In genomic region chr4:26197018-26197779, GRCh38 we compare ENCODE assay signal across 8 cellular contexts.
DNase-seq lines count a peak whose midpoint lies in the region; ATAC-seq, FAIRE-seq and TF ChIP-seq lines count a peak whose summit lies in the region.
"Had no signal": no experiment of that assay in that cellular context is flagged by ENCODE, and none has a peak within 500 bp of the region (broad histone marks: within the 10 kb centered on the region; RNA-seq: fewer than 3 reads in every experiment).

No MANE protein-coding gene starts in this region.

- H3K36me3 ChIP-seq in astrocyte (ENCODE audit: insufficient read depth, low read length) = no peaks in the 10 kb centered on the region
- H3K36me3 ChIP-seq in mesendoderm (ENCODE audit: control insufficient read depth, insufficient read depth, low read length) = no peaks in the 10 kb centered on the region

- no peak overlapping the region for H2AK5ac ChIP-seq in mesendoderm (ENCODE audit: low read length)

- H3K27me3 Mint-ChIP-seq in T-cell (no peaks in the 10 kb centered on the region), astrocyte (ENCODE audit: low read depth, unreplicated experiment) (peaks cover 19% of the 10 kb centered on the region)

- H3K9ac ChIP-seq in astrocyte (ENCODE audit: low read length) (no peak overlapping the region), mesendoderm (ENCODE audit: low read length) (no peak overlapping the region)

- FAIRE-seq in astrocyte (lab: Jason Lieb, UNC) = peak; percentile 98
- FAIRE-seq: endothelial cell of umbilical vein had no signal

- TF ChIP-seq CTCF in astrocyte (IDR thresholded peaks at IDR 0.05; ENCODE audit: insufficient read depth, low read depth, low read length) = no peak

- H3K18ac ChIP-seq in mesendoderm (ENCODE audit: low read length) = no peak overlapping the region

- H2BK15ac ChIP-seq in mesendoderm (replicated peaks; ENCODE audit: low read depth) = no peak overlapping the region

- H3K4me2 ChIP-seq in astrocyte (ENCODE audit: low read length) (peak overlapping the region; percentile 58), mesendoderm (ENCODE audit: low read length) (no peak overlapping the region)

- H3K56ac ChIP-seq in mesendoderm (ENCODE audit: low read length) = no peak overlapping the region

- no peak overlapping the region for H3K4ac ChIP-seq in mesendoderm (ENCODE audit: low read depth, low read length)

- no peak overlapping the region for H2AFZ ChIP-seq in astrocyte (ENCODE audit: low read depth, low read length)

- H3K4me1 ChIP-seq in astrocyte (ENCODE audit: insufficient read depth, low read length) (peaks cover 17% of the 10 kb centered on the region), mesendoderm (ENCODE audit: control insufficient read depth, low read depth, low read length) (no peaks in the 10 kb centered on the region)

- H4K5ac ChIP-seq in mesendoderm (ENCODE audit: low read length) = no peak overlapping the region

- peaks cover 22 to 74% (median 57%) of the 10 kb centered on the region in 3 donors for H3K4me1 Mint-ChIP-seq in T-cell
- peaks cover 10% of the 10 kb centered on the region for H3K4me1 Mint-ChIP-seq in astrocyte (ENCODE audit: low read depth, unreplicated experiment)

- peak overlapping the region; percentile 22 for H3K27ac ChIP-seq in astrocyte (ENCODE audit: low read depth, low read length)
- no peak overlapping the region for H3K27ac ChIP-seq in mesendoderm (ENCODE audit: low read depth, low read length)

- H3K4me3 Mint-ChIP-seq in T-cell = peak overlapping the region; percentile 57 to 64 (median 59)
- peak overlapping the region; percentile 15 for H3K4me3 Mint-ChIP-seq in astrocyte (ENCODE audit: unreplicated experiment)

- ATAC-seq in GM19025 (IDR thresholded peaks at IDR 0.05; ENCODE audit: low read depth, unreplicated experiment) = peak; percentile 74
- ATAC-seq in HG03095 (IDR thresholded peaks at IDR 0.05; ENCODE audit: unreplicated experiment) = peak; percentile 72
- peak; percentile 76 to 91 (median 87) for ATAC-seq in T-cell (replicated peaks in 1 of 4)

- H2BK5ac ChIP-seq in mesendoderm (ENCODE audit: low read length) = no peak overlapping the region

- no peaks in the 10 kb centered on the region for H3K27me3 ChIP-seq in astrocyte (ENCODE audit: insufficient read depth, low read length)
- H3K27me3 ChIP-seq in mesendoderm (ENCODE audit: insufficient read depth, low read length, poor library complexity) = no peaks in the 10 kb centered on the region

- H3K9me3 Mint-ChIP-seq in T-cell (no peaks in the 10 kb centered on the region), astrocyte (ENCODE audit: unreplicated experiment) (peaks cover 5% of the 10 kb centered on the region)

- DNase-seq in T-cell = peak; percentile 8 to 63 (median 29)
- peak; percentile 98 for DNase-seq in astrocyte (ENCODE audit: low read depth)
- peak; percentile 65 to 66 for DNase-seq in stimulated activated CD4-positive, alpha-beta T cell treated with anti-CD3 and anti-CD28 coated beads, Interleukin-2, amount 100 ng/mL, for 24 hours
- no peak for DNase-seq in mesendoderm
- no peak for DNase-seq in NCI-H2081 treated with DMSO at 0.1 percent for 48 hours (lab: John Stamatoyannopoulos, UW)

- H3K36me3 Mint-ChIP-seq in T-cell (no peaks in the 10 kb centered on the region), astrocyte (ENCODE audit: low read depth, unreplicated experiment) (no peaks in the 10 kb centered on the region)

- WGBS in mesendoderm (ENCODE audit: extremely low coverage, insufficient coverage, low lambda C conversion rate) = no CpG with 5 or more reads among the region's 9 CpGs

- H3K4me3 ChIP-seq in astrocyte (ENCODE audit: insufficient read depth, low read depth, low read length) (no peak overlapping the region), mesendoderm (ENCODE audit: low read length) (no peak overlapping the region)

- no peak overlapping the region for H4K8ac ChIP-seq in mesendoderm (ENCODE audit: low read depth, low read length)

- POLR2A ChIA-PET in T-cell (lab: Charles Lee) = no interaction called here

- H3K23ac ChIP-seq in mesendoderm (ENCODE audit: low read length) = no peak overlapping the region

- no peaks in the 10 kb centered on the region for H3K9me3 ChIP-seq in astrocyte (ENCODE audit: insufficient read depth, low read depth, low read length)

- H4K20me1 ChIP-seq in astrocyte (ENCODE audit: insufficient read depth, low read length) = no peaks in the 10 kb centered on the region

- no peak overlapping the region for H2BK120ac ChIP-seq in mesendoderm (ENCODE audit: low read depth, low read length)

- H3K79me1 ChIP-seq in mesendoderm (ENCODE audit: low read length) = no peaks in the 10 kb centered on the region

- H3K27ac Mint-ChIP-seq in T-cell (peak overlapping the region; percentile 94), astrocyte (ENCODE audit: unreplicated experiment) (peak overlapping the region; percentile 71)

- CTCF ChIA-PET in T-cell (lab: Charles Lee) = interaction anchor here in 1 of 2 donors (0.5 to 1.3 kb wide), 2 partner anchors 128 to 668 kb away, joined by 3 to 4 read pairs; no protein-coding TSS in a partner anchor

- H3K79me2 ChIP-seq in astrocyte (ENCODE audit: insufficient read depth, low read length) (no peaks in the 10 kb centered on the region), mesendoderm (ENCODE audit: control insufficient read depth, insufficient read depth, low read length) (no peaks in the 10 kb centered on the region)

Comparison
In these comparisons a context has a peak if more than half of its experiments do, and no peak if none do; other contexts are left out.
1. DNase-seq: peak in T-cell (34 of 34), astrocyte (single experiment) and stimulated activated CD4-positive, alpha-beta T cell treated with anti-CD3 and anti-CD28 coated beads, Interleukin-2, amount 100 ng/mL, for 24 hours (2 of 2); none in mesendoderm (single experiment) and NCI-H2081 treated with DMSO at 0.1 percent for 48 hours (single experiment).
2. Peak in every context shown above with its lines, with median percentiles within 50 percentile points of each other: ATAC-seq.